28 cellular contexts compared by ENCODE assay signal in the genomic region with DNA sequence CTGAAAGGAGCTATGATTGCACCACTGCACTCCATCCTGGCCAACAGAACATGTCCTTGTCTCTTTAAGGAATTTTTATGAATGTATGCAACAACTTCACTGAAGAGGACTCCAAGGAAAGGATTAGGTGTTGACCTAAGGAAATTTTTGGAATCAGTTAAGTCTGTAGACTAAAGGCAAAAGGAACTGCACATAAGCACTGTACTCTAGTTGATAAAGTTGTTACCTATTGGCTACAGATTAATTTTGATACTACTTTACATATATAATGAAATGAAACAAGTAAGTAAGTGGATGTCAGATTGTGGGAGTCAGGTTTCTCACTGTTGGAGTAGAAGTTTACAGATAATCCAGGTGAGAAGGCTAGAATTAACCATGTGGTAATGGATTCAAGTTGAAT.
"Had no signal": no experiment of that assay in that cellular context is flagged by ENCODE, and none has a peak within 500 bp of the region (broad histone marks: within the 10 kb centered on the region; RNA-seq: fewer than 3 reads in every experiment).

No MANE protein-coding gene starts in this region.

- H3K4me1 ChIP-seq: colonic mucosa, esophagus muscularis mucosa, esophagus squamous epithelium, foreskin keratinocyte, gastrocnemius medialis, gastroesophageal sphincter, heart left ventricle, heart right ventricle had no signal

- FAIRE-seq: colon, endometrium, endothelial cell of umbilical vein, frontal cortex had no signal

- H3K27me3 ChIP-seq: colonic mucosa, dorsolateral prefrontal cortex, esophagus muscularis mucosa, esophagus squamous epithelium, foreskin keratinocyte, gastrocnemius medialis, gastroesophageal sphincter, heart left ventricle, heart right ventricle had no signal

- H3K36me3 ChIP-seq: colonic mucosa, esophagus muscularis mucosa, esophagus squamous epithelium, gastrocnemius medialis, gastroesophageal sphincter, heart left ventricle, heart right ventricle had no signal

- H3K4me3 ChIP-seq: colonic mucosa, coronary artery, dorsolateral prefrontal cortex, esophagus muscularis mucosa, esophagus squamous epithelium, gastrocnemius medialis, gastroesophageal sphincter, heart left ventricle, heart right ventricle had no signal

- ATAC-seq: effector memory CD8-positive, alpha-beta T cell; esophagus mucosa; foreskin keratinocyte; gastrocnemius medialis; gastroesophageal sphincter; heart left ventricle; heart right ventricle had no signal

- H3K9me3 ChIP-seq: colonic mucosa, gastrocnemius medialis had no signal

- H3K27ac ChIP-seq: colonic mucosa, coronary artery, dorsolateral prefrontal cortex, epithelial cell of prostate, esophagus muscularis mucosa, esophagus squamous epithelium, foreskin keratinocyte, gastrocnemius medialis, gastroesophageal sphincter, heart left ventricle, heart right ventricle had no signal

- DNase-seq: colonic mucosa; cortex of kidney; dermis blood vessel endothelial cell; dorsolateral prefrontal cortex; effector CD4-positive, alpha-beta T cell; effector CD8-positive, alpha-beta T cell; effector memory CD4-positive, alpha-beta T cell; effector memory CD8-positive, alpha-beta T cell; endodermal cell; erythroblast; esophagus squamous epithelium; foreskin fibroblast; foreskin keratinocyte; foreskin melanocyte; gastrocnemius medialis; glutamatergic neuron; head of caudate nucleus; heart left ventricle; heart right ventricle had no signal
